Comparison of ENCODE assay signal across 8 cellular contexts in genomic region chr11:12281571-12282478, GRCh38.
DNase-seq lines count a peak whose midpoint lies in the region; ATAC-seq and TF ChIP-seq lines count a peak whose summit lies in the region.

No MANE protein-coding gene starts in this region.

- DNase-seq in NCI-H1436 (lab: John Stamatoyannopoulos, UW): peak; percentile 54
- DNase-seq in NCI-H1436 treated with DMSO at 0.1 percent for 48 hours (lab: John Stamatoyannopoulos, UW): no peak
- DNase-seq in SKM-1 (lab: John Stamatoyannopoulos, UW; ENCODE audit: unreplicated experiment): peak; percentile 11
- DNase-seq in activated naive CD4-positive, alpha-beta T cell treated with anti-CD3 and anti-CD28 coated beads, Interleukin-2, amount 50 U/mL, for 16 hours: peak; percentile 70
- DNase-seq in head of caudate nucleus: peak; percentile 52 to 97 (median 91)
- peak; percentile 83 to 98 (median 92) for DNase-seq in posterior cingulate gyrus
- DNase-seq in upper lobe of right lung: peak; percentile 85

- no peaks in the 10 kb centered on the region for H3K27me3 ChIP-seq in upper lobe of right lung

- H3K4me3 ChIP-seq in upper lobe of right lung: no peak overlapping the region

- H3K27ac ChIP-seq in upper lobe of right lung: no peak overlapping the region

- peak; percentile 89 for ATAC-seq in upper lobe of right lung

- no peaks in the 10 kb centered on the region for H3K9me3 ChIP-seq in upper lobe of right lung

- TF ChIP-seq CTCF in LNCAP (IDR thresholded peaks at IDR 0.05): peak; percentile 92
- peak; percentile 97 for TF ChIP-seq CTCF in upper lobe of right lung (IDR thresholded peaks at IDR 0.05)

- intact Hi-C loops in head of caudate nucleus (cut with DNase I): loop anchor here (2.0 to 10.0 kb wide), 3 partner anchors 235 to 477 kb away; no protein-coding TSS in a partner anchor
- intact Hi-C loops in posterior cingulate gyrus (cut with DNase I): loop anchor here (1.0 to 5.0 kb wide), 3 partner anchors 193 to 485 kb away; no protein-coding TSS in a partner anchor
- intact Hi-C loops in upper lobe of right lung (cut with DNase I): no loop called here

- H3K36me3 ChIP-seq in upper lobe of right lung: no peaks in the 10 kb centered on the region

- peaks cover 7% of the 10 kb centered on the region for H3K4me1 ChIP-seq in upper lobe of right lung
